17 cellular contexts compared by ENCODE assay signal in the genomic region with DNA sequence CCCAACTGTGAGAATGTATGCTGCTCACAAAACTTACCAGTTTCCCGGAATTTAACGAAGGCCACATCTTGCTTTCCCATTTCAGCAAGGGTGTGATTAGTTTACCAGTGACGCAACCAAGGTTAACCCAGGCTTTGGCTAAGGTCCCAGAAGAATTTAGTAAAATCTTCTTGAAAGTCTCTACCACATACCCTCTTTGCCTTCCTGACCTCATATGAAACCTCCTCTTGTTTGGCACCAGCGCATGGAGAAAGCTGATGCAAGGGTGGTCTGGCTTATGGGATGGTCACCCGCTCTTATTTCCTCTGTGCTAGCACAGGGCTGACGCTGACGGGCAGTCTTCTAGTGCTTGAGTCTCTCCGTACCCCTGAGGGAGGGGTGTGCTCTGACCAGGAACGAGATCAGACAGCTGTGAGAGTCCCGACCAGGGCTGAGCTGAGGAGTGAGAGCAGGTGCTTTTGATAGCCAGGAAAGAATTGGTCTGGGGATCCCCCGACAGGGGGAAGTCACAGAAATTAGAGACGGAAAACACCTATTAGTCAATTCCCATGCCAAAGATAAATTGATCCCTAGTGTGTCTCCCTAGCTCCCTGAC.
"Had no signal": no experiment of that assay in that cellular context is flagged by ENCODE, and none has a peak within 500 bp of the region (broad histone marks: within the 10 kb centered on the region; RNA-seq: fewer than 3 reads in every experiment).

No MANE protein-coding gene starts in this region.

- H3K4me1 Mint-ChIP-seq: activated naive CD8-positive, alpha-beta T cell treated with anti-CD3 and anti-CD28 coated beads, Interleukin-2, amount 10 ng/mL, durations not matched to agents 7 days and 5 days; endodermal cell; immature natural killer cell; naive thymus-derived CD8-positive, alpha-beta T cell had no signal

- H3K9me3 Mint-ChIP-seq: activated naive CD8-positive, alpha-beta T cell treated with anti-CD3 and anti-CD28 coated beads, Interleukin-2, amount 10 ng/mL, durations not matched to agents 7 days and 5 days had no signal

- H3K27me3 Mint-ChIP-seq: activated naive CD8-positive, alpha-beta T cell treated with anti-CD3 and anti-CD28 coated beads, Interleukin-2, amount 10 ng/mL, durations not matched to agents 7 days and 5 days had no signal

- H3K4me3 ChIP-seq: dorsolateral prefrontal cortex, transverse colon, vagina had no signal

- DNase-seq: activated CD4-positive, alpha-beta T cell treated with anti-CD3 and anti-CD28 coated beads, Interleukin-2, amount 50 U/mL, for 1 hour; activated naive CD4-positive, alpha-beta T cell; activated naive CD8-positive, alpha-beta T cell treated with anti-CD3 and anti-CD28 coated beads, Interleukin-2, amount 10 ng/mL, durations not matched to agents 7 days and 5 days; dorsolateral prefrontal cortex; endodermal cell; foreskin keratinocyte; head of caudate nucleus; immature natural killer cell; left cardiac atrium; naive thymus-derived CD8-positive, alpha-beta T cell; retina; small intestine; stimulated activated CD4-positive, alpha-beta T cell treated with anti-CD3 and anti-CD28 coated beads, Interleukin-4, amount 100 ng/mL, for 24 hours; stimulated activated naive CD4-positive, alpha-beta T cell treated with Interleukin-2 at 50 U/mL for 16 hours; transverse colon had no signal

- H3K4me1 ChIP-seq: foreskin keratinocyte, transverse colon, vagina had no signal

- ATAC-seq: activated CD4-positive, CD25-positive, alpha-beta regulatory T cell treated with anti-CD3 and anti-CD28 coated beads, Interleukin-2, amount 50 U/mL, for 24 hours; foreskin keratinocyte; left cardiac atrium; naive thymus-derived CD8-positive, alpha-beta T cell had no signal

- H3K27ac Mint-ChIP-seq: activated naive CD8-positive, alpha-beta T cell treated with anti-CD3 and anti-CD28 coated beads, Interleukin-2, amount 10 ng/mL, durations not matched to agents 7 days and 5 days; endodermal cell; immature natural killer cell; naive thymus-derived CD8-positive, alpha-beta T cell had no signal

- H3K36me3 ChIP-seq: transverse colon, vagina had no signal

- H3K27me3 ChIP-seq: foreskin keratinocyte, transverse colon, vagina had no signal

- H3K27ac ChIP-seq: dorsolateral prefrontal cortex, foreskin keratinocyte, transverse colon, vagina had no signal

- H3K4me3 Mint-ChIP-seq: activated naive CD8-positive, alpha-beta T cell treated with anti-CD3 and anti-CD28 coated beads, Interleukin-2, amount 10 ng/mL, durations not matched to agents 7 days and 5 days; endodermal cell; immature natural killer cell; naive thymus-derived CD8-positive, alpha-beta T cell had no signal

- H3K36me3 Mint-ChIP-seq: activated naive CD8-positive, alpha-beta T cell treated with anti-CD3 and anti-CD28 coated beads, Interleukin-2, amount 10 ng/mL, durations not matched to agents 7 days and 5 days; immature natural killer cell; naive thymus-derived CD8-positive, alpha-beta T cell had no signal

- H3K9me3 ChIP-seq: transverse colon, vagina had no signal
